ENCODE assay signal across 8 cellular contexts in the genomic region with DNA sequence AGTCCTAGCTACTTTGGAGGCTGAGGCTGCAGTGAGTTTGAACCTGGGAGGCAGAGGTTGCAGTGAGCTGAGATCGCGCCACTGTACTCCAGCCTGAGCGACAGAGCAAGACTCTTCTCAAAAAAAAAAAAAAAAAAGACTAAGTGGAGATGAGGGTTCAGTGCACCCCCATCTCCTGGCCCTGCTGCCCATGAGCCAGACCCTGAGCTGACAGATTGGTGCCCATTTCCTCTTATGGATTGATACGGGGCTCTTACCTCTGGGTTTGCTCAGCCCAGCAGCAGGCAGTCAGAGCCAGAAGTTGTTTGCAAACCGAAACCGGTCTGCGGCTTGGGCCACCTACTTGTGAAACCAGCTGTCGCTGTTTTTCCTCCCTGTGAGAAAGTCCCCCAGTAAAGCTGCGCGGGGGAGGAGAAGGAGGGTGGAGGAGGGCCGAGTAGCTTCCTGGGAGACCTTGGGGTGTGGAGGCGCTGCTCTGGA. TPM values are rescaled to one million over a fixed set of nuclear protein-coding genes. Genes with fewer than 3 reads are reported as not detected.
A peak's percentile ranks its signal among the peaks of the same experiment; 100 is the strongest.
DNase-seq lines count a peak whose midpoint lies in the region; ATAC-seq and TF ChIP-seq lines count a peak whose summit lies in the region.

No MANE protein-coding gene starts in this region.

- BruUV-seq in Calu3 (replicated peaks; lab: Mats Ljungman, UMichigan) = no TSS peak

- intact Hi-C loops in Calu3 (cut with micrococcal nuclease; ENCODE audit: unreplicated experiment) = no loop called here
- intact Hi-C loops in gastrocnemius medialis (cut with DNase I; ENCODE audit: low total_unique reads) = no loop called here

- H3K4me1 ChIP-seq in right atrium auricular region = peaks cover 0 to 28% of the 10 kb centered on the region in 2 donors
- H3K4me1 ChIP-seq in gastrocnemius medialis = peaks cover 35 to 39% of the 10 kb centered on the region in 2 donors

- peaks cover 14% of the 10 kb centered on the region for H3K36me3 Mint-ChIP-seq in Calu3 (ENCODE audit: insufficient read depth, unreplicated experiment)
- peaks cover 9% of the 10 kb centered on the region for H3K36me3 Mint-ChIP-seq in activated naive CD4-positive, alpha-beta T cell treated with anti-CD3 and anti-CD28 coated beads, Interleukin-2, amount 10 ng/mL, durations not matched to agents 7 days and 5 days

- DNase-seq in Calu3 = peak; percentile 67
- DNase-seq in GM20000 (ENCODE audit: low spot score) = peak; percentile 90
- DNase-seq in HPDE6-E6E7 (ENCODE audit: extremely low spot score) = peak; percentile 32
- DNase-seq in SIG-M5 treated with dmso at 0.1 percent for 504 hours (lab: John Stamatoyannopoulos, UW; ENCODE audit: unreplicated experiment) = peak; percentile 88
- DNase-seq in activated naive CD4-positive, alpha-beta T cell treated with anti-CD3 and anti-CD28 coated beads, Interleukin-2, amount 10 ng/mL, durations not matched to agents 7 days and 5 days = peak; percentile 95
- DNase-seq in right atrium auricular region (ENCODE audit: low spot score) = peak; percentile 86
- DNase-seq in gastrocnemius medialis = peak; percentile 82 to 83
- no peak for DNase-seq in cortex of kidney (lab: John Stamatoyannopoulos, UW)

- peak overlapping the region; percentile 26 to 49 for H3K4me3 ChIP-seq in right atrium auricular region
- peak overlapping the region; percentile 40 to 62 (median 54) for H3K4me3 ChIP-seq in gastrocnemius medialis

- no peaks in the 10 kb centered on the region for H3K27me3 ChIP-seq in right atrium auricular region
- no peaks in the 10 kb centered on the region for H3K27me3 ChIP-seq in gastrocnemius medialis

- CTCF ChIA-PET in Calu3 (lab: Charles Lee) = interaction anchor here (0.7 to 1.3 kb wide), 2 partner anchors 65 to 147 kb away, joined by 3 read pairs; no protein-coding TSS in a partner anchor
- CTCF ChIA-PET in activated naive CD4-positive, alpha-beta T cell treated with anti-CD3 and anti-CD28 coated beads, Interleukin-2, amount 10 ng/mL, durations not matched to agents 7 days and 5 days (lab: Charles Lee) = interaction anchor here (0.6 to 3.3 kb wide), 6 partner anchors 14 to 702 kb away, joined by 3 to 34 read pairs (median 5); a partner anchor contains a TSS

- H3K9me3 Mint-ChIP-seq in Calu3 (ENCODE audit: low read depth, unreplicated experiment) = no peaks in the 10 kb centered on the region
- H3K9me3 Mint-ChIP-seq in activated naive CD4-positive, alpha-beta T cell treated with anti-CD3 and anti-CD28 coated beads, Interleukin-2, amount 10 ng/mL, durations not matched to agents 7 days and 5 days = peaks cover 7% of the 10 kb centered on the region

- no peaks in the 10 kb centered on the region for H3K36me3 ChIP-seq in right atrium auricular region
- H3K36me3 ChIP-seq in gastrocnemius medialis = no peaks in the 10 kb centered on the region

- no peak overlapping the region for H3K4me3 Mint-ChIP-seq in Calu3 (ENCODE audit: low read depth, unreplicated experiment)
- peak overlapping the region; percentile 63 for H3K4me3 Mint-ChIP-seq in activated naive CD4-positive, alpha-beta T cell treated with anti-CD3 and anti-CD28 coated beads, Interleukin-2, amount 10 ng/mL, durations not matched to agents 7 days and 5 days

- peaks cover 20% of the 10 kb centered on the region for H3K4me1 Mint-ChIP-seq in Calu3 (ENCODE audit: low read depth, unreplicated experiment)
- peaks cover 42% of the 10 kb centered on the region for H3K4me1 Mint-ChIP-seq in activated naive CD4-positive, alpha-beta T cell treated with anti-CD3 and anti-CD28 coated beads, Interleukin-2, amount 10 ng/mL, durations not matched to agents 7 days and 5 days

- H3K9me3 ChIP-seq in right atrium auricular region = no peaks in the 10 kb centered on the region
- no peaks in the 10 kb centered on the region for H3K9me3 ChIP-seq in gastrocnemius medialis

- ATAC-seq in gastrocnemius medialis = peak; percentile 80 to 91

- peak overlapping the region; percentile 68 to 76 for H3K27ac ChIP-seq in right atrium auricular region
- H3K27ac ChIP-seq in gastrocnemius medialis = peak overlapping the region; percentile 81 to 91 (median 90)

- peak; percentile 33 to 81 for TF ChIP-seq POLR2A in gastrocnemius medialis (IDR thresholded peaks at IDR 0.05)

- in situ Hi-C loops in gastrocnemius medialis (cut with MboI; ENCODE audit: low sequenced_read_pairs in 4 of 4) = loop anchor here in 2 of 4 donors (25.0 kb wide), 1 partner anchor 1583 kb away; a partner anchor contains a TSS

- H3K27me3 Mint-ChIP-seq in Calu3 (ENCODE audit: unreplicated experiment) = peaks cover 5% of the 10 kb centered on the region
- peaks cover 59% of the 10 kb centered on the region for H3K27me3 Mint-ChIP-seq in activated naive CD4-positive, alpha-beta T cell treated with anti-CD3 and anti-CD28 coated beads, Interleukin-2, amount 10 ng/mL, durations not matched to agents 7 days and 5 days

- peak overlapping the region; percentile 23 for H3K27ac Mint-ChIP-seq in Calu3 (ENCODE audit: unreplicated experiment)
- H3K27ac Mint-ChIP-seq in activated naive CD4-positive, alpha-beta T cell treated with anti-CD3 and anti-CD28 coated beads, Interleukin-2, amount 10 ng/mL, durations not matched to agents 7 days and 5 days = peak overlapping the region; percentile 91

- TF ChIP-seq CTCF in Calu3 (IDR thresholded peaks at IDR 0.05; ENCODE audit: unreplicated experiment) (no peak), GM20000 (IDR thresholded peaks at IDR 0.05; ENCODE audit: extremely low read depth, missing control alignments) (no peak), right atrium auricular region (IDR thresholded peaks at IDR 0.05) (no peak), gastrocnemius medialis (IDR thresholded peaks at IDR 0.05 in 4 of 5, conservative IDR thresholded peaks at IDR 0.05 in 1 of 5) (no peak)

RNA-seq across cellular contexts. Expression of a gene that starts 36.9 kb away (rescaled TPM):
- total RNA-seq in Calu3 (2022) (15.8 and 23.0 TPM in 2 replicates), right atrium auricular region (10 to 100 TPM; 26.7 to 42.4 TPM), gastrocnemius medialis (100 to 1,000 TPM; 476 to 810 (median 543) TPM)

RNA-seq across cellular contexts. Expression of a gene that starts 41.9 kb away (rescaled TPM):
- total RNA-seq in Calu3 (2022) (not detected in 2 replicates), right atrium auricular region (under 1 TPM; 0.22 to 0.75 TPM), gastrocnemius medialis (under 1 TPM in 2 of 4 donors, not detected in 2; 0.16 to 0.20 TPM)

RNA-seq across cellular contexts. Expression of a gene that starts 52.7 kb away (rescaled TPM):
- total RNA-seq in Calu3 (2022) (5.5 and 5.9 TPM in 2 replicates), right atrium auricular region (1 to 10 TPM; 5.8 to 7.5 TPM), gastrocnemius medialis (1 to 10 TPM in 3 of 4 donors, under 1 TPM in 1; 0.66 to 2.8 (median 1.6) TPM)

Comparison
In these comparisons a context has a peak if more than half of its experiments do, and no peak if none do; other contexts are left out.
1. RNA of a gene that starts 36.9 kb away (total RNA-seq): 476 to 810 TPM in gastrocnemius medialis; 26.7 to 42.4 TPM in right atrium auricular region and 15.8 to 23.0 TPM in Calu3; every median in the first group is over 10 times any median in the second.